8 cellular contexts compared by ENCODE assay signal in genomic region chr1:201468844-201469644, GRCh38. TPM values are rescaled to one million over a fixed set of nuclear protein-coding genes. Genes with fewer than 3 reads are reported as not detected.
DNase-seq lines count a peak whose midpoint lies in the region; ATAC-seq and TF ChIP-seq lines count a peak whose summit lies in the region.

PHLDA3 (minus strand) TSS chr1:201469188; CDS start chr1:201468786, 402 bp downstream.

- peak; percentile 74 for ATAC-seq in GM21367 (IDR thresholded peaks at IDR 0.05; ENCODE audit: unreplicated experiment)
- ATAC-seq in left ventricle myocardium superior, result peak; percentile 88

- TF ChIP-seq CTCF in ascending aorta (IDR thresholded peaks at IDR 0.05), result no peak

- H3K27me3 ChIP-seq in HUES48 (ENCODE audit: control insufficient read depth, insufficient read depth, low read length) (peaks cover 39% of the 10 kb centered on the region), ascending aorta (no peaks in the 10 kb centered on the region)

- DNase-seq in DMS 273 treated with DMSO at 0.1 percent for 48 hours (lab: John Stamatoyannopoulos, UW) (peak; percentile 59), RKO (ENCODE audit: low spot score) (peak; percentile 85), ascending aorta (ENCODE audit: low spot score in 2 of 2) (peak; percentile 80 to 97), left ventricle myocardium superior (peak; percentile 94), posterior cingulate gyrus (peak; percentile 82 to 99 (median 90)), KG1 (lab: John Stamatoyannopoulos, UW) (no peak)

- H3K36me3 ChIP-seq in HUES48 (ENCODE audit: control insufficient read depth, insufficient read depth, low read length) (peaks cover 19% of the 10 kb centered on the region), ascending aorta (peaks cover 16 to 20% of the 10 kb centered on the region in 2 donors)

- H3K4me3 ChIP-seq in HUES48 (ENCODE audit: low read depth, low read length), result peak within 1 kb of the TSS; percentile 89
- H3K4me3 ChIP-seq in ascending aorta, result peak within 1 kb of the TSS; percentile 90 to 91

- no peaks in the 10 kb centered on the region for H3K9me3 ChIP-seq in HUES48 (ENCODE audit: control insufficient read depth, insufficient read depth, low read length)
- H3K9me3 ChIP-seq in ascending aorta, result no peaks in the 10 kb centered on the region

- H3K4me1 ChIP-seq in HUES48 (ENCODE audit: control insufficient read depth, insufficient read depth, low read length) (peaks cover 18% of the 10 kb centered on the region), ascending aorta (peaks cover 0 to 20% of the 10 kb centered on the region in 2 donors)

- intact Hi-C loops in ascending aorta (cut with DNase I) (no loop called here), left ventricle myocardium superior (cut with micrococcal nuclease) (no loop called here), posterior cingulate gyrus (cut with DNase I) (loop anchor here (1.0 kb wide), 1 partner anchor 21 kb away; no protein-coding TSS in a partner anchor)

- peak within 1 kb of the TSS; percentile 40 for H3K27ac ChIP-seq in HUES48 (ENCODE audit: low read depth, low read length)
- H3K27ac ChIP-seq in ascending aorta, result peak within 1 kb of the TSS; percentile 95 to 97

- peak within 1 kb of the TSS; percentile 81 for H3K9ac ChIP-seq in HUES48 (ENCODE audit: low read depth, low read length)

RNA-seq across cellular contexts. Expression of gene PHLDA3, which starts in this region (rescaled TPM):
- 111 TPM for total RNA-seq in ascending aorta
- total RNA-seq in left ventricle myocardium superior, result 20.4 TPM
